In the genomic region with DNA sequence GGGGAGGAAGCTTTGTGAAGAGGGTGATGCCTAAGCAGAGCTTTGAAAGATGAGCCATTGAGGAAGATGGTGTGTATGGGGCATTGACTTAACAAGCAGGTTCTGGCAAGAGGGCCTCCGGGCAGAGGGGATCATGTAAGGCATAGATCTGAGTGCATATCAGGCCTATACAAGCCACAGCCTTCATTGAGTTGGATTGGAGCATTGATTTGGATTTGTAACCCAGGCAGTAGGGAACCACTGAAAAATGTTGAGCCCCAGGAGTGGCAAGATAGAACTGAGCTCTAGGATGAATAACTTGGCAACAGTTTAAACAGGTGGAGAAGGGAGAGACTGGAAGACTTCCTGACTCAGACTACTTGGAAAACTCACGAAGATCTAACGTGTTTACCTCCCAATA, we compare ENCODE assay signal across 17 cellular contexts. TPM values are rescaled to one million over a fixed set of nuclear protein-coding genes. Genes with fewer than 3 reads are reported as not detected.
DNase-seq lines count a peak whose midpoint lies in the region; ATAC-seq, FAIRE-seq and TF ChIP-seq lines count a peak whose summit lies in the region.
"Had no signal": no experiment of that assay in that cellular context is flagged by ENCODE, and none has a peak within 500 bp of the region (broad histone marks: within the 10 kb centered on the region; RNA-seq: fewer than 3 reads in every experiment).

No MANE protein-coding gene starts in this region.

- POLR2A ChIA-PET in SK-N-SH (lab: Yijun Ruan, JAX): interaction anchor here (1.7 kb wide), 1 partner anchor 21 kb away, joined by 6 read pairs; a partner anchor contains a TSS

- TF ChIP-seq CTCF in SK-N-SH (IDR thresholded peaks at IDR 0.05): no peak
- no peak for TF ChIP-seq CTCF in astrocyte (IDR thresholded peaks at IDR 0.05; ENCODE audit: insufficient read depth, low read depth, low read length)
- no peak for TF ChIP-seq CTCF in gastroesophageal sphincter (IDR thresholded peaks at IDR 0.05)
- TF ChIP-seq CTCF in tibial artery (IDR thresholded peaks at IDR 0.05): no peak

- peaks cover 16% of the 10 kb centered on the region for H3F3A ChIP-seq in SK-N-SH (replicated peaks; ENCODE audit: insufficient read depth)

- TF ChIP-seq RAD21 in SK-N-SH (IDR thresholded peaks at IDR 0.05; ENCODE audit: low read length): no peak

- TF ChIP-seq POLR2A in gastroesophageal sphincter (IDR thresholded peaks at IDR 0.05): no peak

- no peak overlapping the region for H2AFZ ChIP-seq in SK-N-SH (ENCODE audit: low read depth)
- no peak overlapping the region for H2AFZ ChIP-seq in astrocyte (ENCODE audit: low read depth, low read length)

- intact Hi-C loops in tibial artery (cut with DNase I; ENCODE audit: low total_unique reads): loop anchor here (5.0 kb wide), 1 partner anchor 37 kb away; no protein-coding TSS in a partner anchor

- peak overlapping the region in 1 of 2 experiments; percentile 38; a peak in 1 of 4 replicates for H3K27ac ChIP-seq in SK-N-SH (ENCODE audit: low read depth in 2 of 2, low read length in 1 of 2)
- H3K27ac ChIP-seq in astrocyte (ENCODE audit: low read depth, low read length): no peak overlapping the region
- no peak overlapping the region for H3K27ac ChIP-seq in gastroesophageal sphincter
- H3K27ac ChIP-seq in tibial artery: no peak overlapping the region
- H3K27ac ChIP-seq: 22Rv1 had no signal

- no peaks in the 10 kb centered on the region for H3K9me3 ChIP-seq in SK-N-SH
- no peaks in the 10 kb centered on the region for H3K9me3 ChIP-seq in astrocyte (ENCODE audit: insufficient read depth, low read depth, low read length)
- no peaks in the 10 kb centered on the region for H3K9me3 ChIP-seq in gastroesophageal sphincter
- no peaks in the 10 kb centered on the region for H3K9me3 ChIP-seq in tibial artery
- H3K9me3 ChIP-seq: Caco-2 had no signal

- no peak overlapping the region for H3K4me3 ChIP-seq in SK-N-SH (ENCODE audit: low read depth in 2 of 2, low read length in 1 of 2)
- H3K4me3 ChIP-seq in astrocyte (ENCODE audit: insufficient read depth, low read depth, low read length): no peak overlapping the region
- no peak overlapping the region for H3K4me3 ChIP-seq in gastroesophageal sphincter
- H3K4me3 ChIP-seq in tibial artery: no peak overlapping the region

- TF ChIP-seq EP300 in SK-N-SH (IDR thresholded peaks at IDR 0.05; ENCODE audit: borderline replicate concordance in 1 of 2, low read depth in 1 of 2, low read length in 1 of 2): no peak
- TF ChIP-seq EP300 in gastroesophageal sphincter (IDR thresholded peaks at IDR 0.05): no peak

- CTCF ChIA-PET in SK-N-SH (lab: Yijun Ruan, JAX): interaction anchor here (1.2 kb wide), 1 partner anchor 355 kb away, joined by 4 read pairs; no protein-coding TSS in a partner anchor

- DNase-seq in SK-N-SH (no peak), astrocyte (ENCODE audit: low read depth) (no peak), memory B cell (ENCODE audit: low spot score in 2 of 2) (no peak), tibial artery (no peak), NCI-H1930 (lab: John Stamatoyannopoulos, UW) (no peak)
- no peak for DNase-seq in stimulated activated naive B cell treated with anti-CD40 and anti-IgM and Interleukin-4, amounts not matched to agents 10 μg/mL and 1 μg/mL and 100 μg/mL, for 72 hours
- DNase-seq: Caco-2, DMS79 treated with DMSO at 0.1 percent for 48 hours, Karpas-422, NCI-H1417, NCI-H2029 treated with DMSO at 0.1 percent for 48 hours, NCI-H510A treated with DMSO at 0.1 percent for 48 hours had no signal

- H3K4me3 Mint-ChIP-seq in astrocyte (ENCODE audit: unreplicated experiment) (no peak overlapping the region), memory B cell (no peak overlapping the region)
- no peak overlapping the region for H3K4me3 Mint-ChIP-seq in stimulated activated naive B cell treated with anti-CD40 and anti-IgM and Interleukin-4, amounts not matched to agents 10 μg/mL and 1 μg/mL and 100 μg/mL, for 72 hours

- H3K4me1 ChIP-seq in SK-N-SH (ENCODE audit: control insufficient read depth in 1 of 2, insufficient read depth in 2 of 2, low read depth in 1 of 2, low read length in 1 of 2) (peaks cover 40 to 48% of the 10 kb centered on the region in 2 experiments), astrocyte (ENCODE audit: insufficient read depth, low read length) (peaks cover 53% of the 10 kb centered on the region), gastroesophageal sphincter (peaks cover 0 to 81% (median 17%) of the 10 kb centered on the region in 3 donors), tibial artery (peaks cover 0 to 57% (median 32%) of the 10 kb centered on the region in 4 donors)

- peaks cover 4% of the 10 kb centered on the region for H3K36me3 Mint-ChIP-seq in astrocyte (ENCODE audit: low read depth, unreplicated experiment)
- H3K36me3 Mint-ChIP-seq in memory B cell: peaks cover 4% of the 10 kb centered on the region
- H3K36me3 Mint-ChIP-seq in stimulated activated naive B cell treated with anti-CD40 and anti-IgM and Interleukin-4, amounts not matched to agents 10 μg/mL and 1 μg/mL and 100 μg/mL, for 72 hours: peaks cover 6 to 10% of the 10 kb centered on the region in 2 donors

- H3K27ac Mint-ChIP-seq in astrocyte (ENCODE audit: unreplicated experiment) (no peak overlapping the region), memory B cell (peak overlapping the region; percentile 70)
- peak overlapping the region; percentile 3 for H3K27ac Mint-ChIP-seq in stimulated activated naive B cell treated with anti-CD40 and anti-IgM and Interleukin-4, amounts not matched to agents 10 μg/mL and 1 μg/mL and 100 μg/mL, for 72 hours

- H3K4me1 Mint-ChIP-seq in astrocyte (ENCODE audit: low read depth, unreplicated experiment) (peaks cover 62% of the 10 kb centered on the region), memory B cell (peaks cover 63% of the 10 kb centered on the region)
- peaks cover 74 to 91% of the 10 kb centered on the region in 2 donors for H3K4me1 Mint-ChIP-seq in stimulated activated naive B cell treated with anti-CD40 and anti-IgM and Interleukin-4, amounts not matched to agents 10 μg/mL and 1 μg/mL and 100 μg/mL, for 72 hours

- H3K4me2 ChIP-seq in SK-N-SH: peak overlapping the region; percentile 18; the same call in 1 of the 2 replicates
- H3K4me2 ChIP-seq in astrocyte (ENCODE audit: low read length): peak overlapping the region; percentile 59

- peaks cover 4 to 6% of the 10 kb centered on the region in 2 experiments for H3K36me3 ChIP-seq in SK-N-SH (replicated peaks in 1 of 2; ENCODE audit: control insufficient read depth in 1 of 2, insufficient read depth in 2 of 2, low read length in 1 of 2)
- no peaks in the 10 kb centered on the region for H3K36me3 ChIP-seq in astrocyte (ENCODE audit: insufficient read depth, low read length)
- H3K36me3 ChIP-seq in gastroesophageal sphincter: peaks cover 0 to 9% of the 10 kb centered on the region in 2 donors
- peaks cover 0 to 6% (median 0%) of the 10 kb centered on the region in 3 donors for H3K36me3 ChIP-seq in tibial artery

- H3K27me3 Mint-ChIP-seq in astrocyte (ENCODE audit: low read depth, unreplicated experiment) (no peaks in the 10 kb centered on the region), memory B cell (no peaks in the 10 kb centered on the region)
- no peaks in the 10 kb centered on the region for H3K27me3 Mint-ChIP-seq in stimulated activated naive B cell treated with anti-CD40 and anti-IgM and Interleukin-4, amounts not matched to agents 10 μg/mL and 1 μg/mL and 100 μg/mL, for 72 hours

- H3K79me2 ChIP-seq in SK-N-SH (ENCODE audit: insufficient read depth) (peaks cover 93% of the 10 kb centered on the region), astrocyte (ENCODE audit: insufficient read depth, low read length) (peaks cover 92% of the 10 kb centered on the region)

- H3K9ac ChIP-seq in SK-N-SH (no peak overlapping the region), astrocyte (ENCODE audit: low read length) (no peak overlapping the region)

- WGBS in SK-N-SH (ENCODE audit: low lambda C conversion rate): 97% methylated on average over 3 of the region's 3 CpGs
- 76 to 91% methylated on average over 3 of the region's 3 CpGs for WGBS in gastroesophageal sphincter (ENCODE audit: low coverage in 1 of 2), 2 donors

- ATAC-seq in SK-N-SH treated with all-trans-retinoic acid at 6 μM for 48 hours (no peak), memory B cell (ENCODE audit: low read depth) (no peak), gastroesophageal sphincter (no peak)
- ATAC-seq in stimulated activated naive B cell treated with anti-CD40 and anti-IgM and Interleukin-4, amounts not matched to agents 10 μg/mL and 1 μg/mL and 100 μg/mL, for 72 hours (replicated peaks): no peak

- H4K20me1 ChIP-seq in SK-N-SH (ENCODE audit: insufficient read depth): peaks cover 79% of the 10 kb centered on the region
- peaks cover 89% of the 10 kb centered on the region for H4K20me1 ChIP-seq in astrocyte (ENCODE audit: insufficient read depth, low read length)

- H3K9me3 Mint-ChIP-seq in astrocyte (ENCODE audit: unreplicated experiment) (no peaks in the 10 kb centered on the region), memory B cell (no peaks in the 10 kb centered on the region)
- no peaks in the 10 kb centered on the region for H3K9me3 Mint-ChIP-seq in stimulated activated naive B cell treated with anti-CD40 and anti-IgM and Interleukin-4, amounts not matched to agents 10 μg/mL and 1 μg/mL and 100 μg/mL, for 72 hours

- FAIRE-seq in astrocyte (lab: Jason Lieb, UNC): no peak
- FAIRE-seq: G401.6, GM12891 had no signal

- H3K27me3 ChIP-seq in SK-N-SH (ENCODE audit: insufficient read depth) (no peaks in the 10 kb centered on the region), astrocyte (ENCODE audit: insufficient read depth, low read length) (no peaks in the 10 kb centered on the region), gastroesophageal sphincter (no peaks in the 10 kb centered on the region), tibial artery (no peaks in the 10 kb centered on the region)

- no peaks in the 10 kb centered on the region for H3K9me2 ChIP-seq in SK-N-SH

TF ChIP-seq in SK-N-SH, 30 proteins besides CTCF, POLR2A, EP300 and RAD21 (continues in another document):
- TF ChIP-seq MEF2A (IDR thresholded peaks at IDR 0.05; ENCODE audit: borderline replicate concordance, low read depth) (no peak), FOSL2 (IDR thresholded peaks at IDR 0.05; ENCODE audit: borderline replicate concordance, low read depth) (no peak), RXRA (IDR thresholded peaks at IDR 0.05; ENCODE audit: borderline replicate concordance, low read depth) (no peak), POLR2AphosphoS5 (IDR thresholded peaks at IDR 0.05; ENCODE audit: low read depth, low read length) (no peak)

RNA-seq across cellular contexts. Expression of a gene that starts 21.4 kb away (rescaled TPM):
- 11.1 and 16.9 TPM in 2 replicates for polyA plus RNA-seq in SK-N-SH (2012; rRNA removed)
- polyA plus RNA-seq in SK-N-SH (2012; cell fraction: cytosol; rRNA removed): 13.9 and 14.8 TPM in 2 replicates
- 4.2 and 9.0 TPM in 2 replicates for polyA plus RNA-seq in SK-N-SH (2012; cell fraction: nucleus; rRNA removed)
- total RNA-seq in astrocyte (42.1 and 46.8 TPM in 2 replicates), gastroesophageal sphincter (10 to 100 TPM; 29.9 to 43.2 (median 35.9) TPM)
